Comparison of ENCODE assay signal across 11 cellular contexts in genomic region chr16:3190949-3191353, GRCh38. TPM values are rescaled to one million over a fixed set of nuclear protein-coding genes. Genes with fewer than 3 reads are reported as not detected.
DNase-seq lines count a peak whose midpoint lies in the region; ATAC-seq, FAIRE-seq and TF ChIP-seq lines count a peak whose summit lies in the region.
"Had no signal": no experiment of that assay in that cellular context is flagged by ENCODE, and none has a peak within 500 bp of the region (broad histone marks: within the 10 kb centered on the region; RNA-seq: fewer than 3 reads in every experiment).

No MANE protein-coding gene starts in this region.

- H3K4me2 ChIP-seq in K562 (ENCODE audit: insufficient read depth, low read length), result peak overlapping the region; percentile 99

- no peaks in the 10 kb centered on the region for H3K9me1 ChIP-seq in K562 (ENCODE audit: control insufficient read depth, insufficient read depth, low read length)

- no TSS peak for BruUV-seq in K562 (replicated peaks; lab: Mats Ljungman, UMichigan)

- peak overlapping the region in 1 of 2 experiments; percentile 80; a peak in 1 of 4 replicates for H3K9ac ChIP-seq in K562 (ENCODE audit: insufficient read depth in 1 of 2, low read depth in 2 of 2, low read length in 2 of 2)

- H3K4me3 Mint-ChIP-seq in natural killer cell treated with Interleukin-12 subunit alpha and Interleukin-12 subunit beta and Interleukin-15 and Interleukin-18, amount 100 ng/mL, for 72 hours, result peak overlapping the region; percentile 63

- intact Hi-C loops in K562 (cut with micrococcal nuclease), result no loop called here

- no peak for TF ChIP-seq CTCF in K562 (IDR thresholded peaks at IDR 0.05 in 2 of 3, conservative IDR thresholded peaks at IDR 0.05 in 1 of 3; ENCODE audit: insufficient read depth in 2 of 3, low read depth in 1 of 3, low read length in 3 of 3)

- WGBS in K562 (ENCODE audit: insufficient coverage, low coverage, missing lambda C conversion rate), result 7% methylated on average over 16 of the region's 16 CpGs

- H3K36me3 ChIP-seq in MG63 (no peaks in the 10 kb centered on the region), K562 (ENCODE audit: control insufficient read depth, insufficient read depth, low read length) (no peaks in the 10 kb centered on the region)
- H3K36me3 ChIP-seq: thoracic aorta had no signal

- no peak for TF ChIP-seq RAD21 in K562 (CRISPR knock-in tag; conservative IDR thresholded peaks at IDR 0.05 in 1 of 2, IDR thresholded peaks at IDR 0.05 in 1 of 2)

- peaks cover 26 to 67% of the 10 kb centered on the region in 2 experiments for H3K4me1 ChIP-seq in K562 (replicated peaks in 1 of 2; ENCODE audit: control insufficient read depth in 2 of 2, insufficient read depth in 2 of 2, low read length in 2 of 2)

- no peak for FAIRE-seq in K562 (lab: Jason Lieb, UNC)

- H3K27ac ChIP-seq in K562 (ENCODE audit: extremely low read depth, low read depth, low read length), result no peak overlapping the region
- H3K27ac ChIP-seq: thoracic aorta had no signal

- no peak for TF ChIP-seq EP300 in K562 (IDR thresholded peaks at IDR 0.05; ENCODE audit: low read length)

- in situ Hi-C loops in K562 (cut with MboI), result no loop called here

- peaks cover 6% of the 10 kb centered on the region; the same call in 1 of the 2 replicates for H3K27me3 ChIP-seq in MG63
- H3K27me3 ChIP-seq in K562 (ENCODE audit: control insufficient read depth in 2 of 2, insufficient read depth in 2 of 2, low read length in 2 of 2), result 0 out of 5 replicates have a peak, but pooled peaks cover 0 to 4% of the 10 kb centered on the region in 2 experiments

- no peak for TF ChIP-seq POLR2A in K562 (conservative IDR thresholded peaks at IDR 0.05)

- H3K9me3 ChIP-seq in MG63 (no peaks in the 10 kb centered on the region), K562 (replicated peaks; ENCODE audit: control insufficient read depth, insufficient read depth, low read depth, low read length) (no peaks in the 10 kb centered on the region)
- H3K9me3 ChIP-seq: thoracic aorta had no signal

- DNase-seq in ELR (ENCODE audit: low read depth) (peak; percentile 32), MG63 (no peak), K562 (ENCODE audit: extremely low read depth in 1 of 4, low spot score in 3 of 4) (peak in 1 of 4 experiments; percentile 50), NOMO-1 treated with dmso at 0.1 percent for 144 hours (lab: John Stamatoyannopoulos, UW; ENCODE audit: unreplicated experiment) (no peak), NCI-H2196 treated with DMSO at 0.1 percent for 48 hours (lab: John Stamatoyannopoulos, UW; ENCODE audit: unreplicated experiment) (no peak)
- DNase-seq in natural killer cell treated with Interleukin-12 subunit alpha and Interleukin-12 subunit beta and Interleukin-15 and Interleukin-18, amount 100 ng/mL, for 72 hours (ENCODE audit: low spot score), result no peak
- DNase-seq in activated effector memory CD4-positive, alpha-beta T cell treated with anti-CD3 and anti-CD28 coated beads, Interleukin-2, amount 50 U/mL, for 16 hours, result no peak
- DNase-seq: NCI-H2107 had no signal

- peaks cover 30 to 40% of the 10 kb centered on the region in 2 donors for H3K4me1 Mint-ChIP-seq in natural killer cell treated with Interleukin-12 subunit alpha and Interleukin-12 subunit beta and Interleukin-15 and Interleukin-18, amount 100 ng/mL, for 72 hours (ENCODE audit: low read depth in 2 of 2)

- peak overlapping the region; percentile 31 to 77 for H3K27ac Mint-ChIP-seq in natural killer cell treated with Interleukin-12 subunit alpha and Interleukin-12 subunit beta and Interleukin-15 and Interleukin-18, amount 100 ng/mL, for 72 hours

- CTCF ChIA-PET in K562 (lab: Yijun Ruan, JAX; ENCODE audit: low intra/inter-chr PET ratio), result no interaction called here

- H3K36me3 Mint-ChIP-seq in natural killer cell treated with Interleukin-12 subunit alpha and Interleukin-12 subunit beta and Interleukin-15 and Interleukin-18, amount 100 ng/mL, for 72 hours, result peaks cover 5% of the 10 kb centered on the region

- no peaks in the 10 kb centered on the region for H3K79me2 ChIP-seq in K562 (ENCODE audit: control insufficient read depth, insufficient read depth, low read length)

- H2AFZ ChIP-seq in K562 (ENCODE audit: low read depth, low read length), result peak overlapping the region; percentile 60

- POLR2A ChIA-PET in K562 (lab: Yijun Ruan, JAX), result interaction anchor here (0.6 to 1.1 kb wide), 6 partner anchors 8 to 395 kb away, joined by 3 to 4 read pairs (median 3); no protein-coding TSS in a partner anchor

- H3K27me3 Mint-ChIP-seq in natural killer cell treated with Interleukin-12 subunit alpha and Interleukin-12 subunit beta and Interleukin-15 and Interleukin-18, amount 100 ng/mL, for 72 hours, result peaks cover 42 to 57% of the 10 kb centered on the region in 2 donors

- H3K4me3 ChIP-seq in MG63, result peak overlapping the region; percentile 44
- H3K4me3 ChIP-seq in K562, result peak overlapping the region; percentile 55
- H3K4me3 ChIP-seq: thoracic aorta had no signal

- ATAC-seq in K562 (peak; percentile 18; the same call in 2 of the 3 replicates), GM21515 (IDR thresholded peaks at IDR 0.05; ENCODE audit: unreplicated experiment) (no peak)
- no peak for ATAC-seq in natural killer cell treated with Interleukin-12 subunit alpha and Interleukin-12 subunit beta and Interleukin-15 and Interleukin-18, amount 100 ng/mL, for 72 hours

- H3K9me3 Mint-ChIP-seq in natural killer cell treated with Interleukin-12 subunit alpha and Interleukin-12 subunit beta and Interleukin-15 and Interleukin-18, amount 100 ng/mL, for 72 hours, result no peaks in the 10 kb centered on the region

- H4K20me1 ChIP-seq in K562 (replicated peaks; ENCODE audit: control insufficient read depth, insufficient read depth, low read length), result no peaks in the 10 kb centered on the region

RNA-seq across cellular contexts. Expression of gene OR1F1, which starts 2.9 kb away (rescaled TPM):
- not detected in 2 replicates for total RNA-seq in MG63 (2014; rRNA removed; shearing (Covaris generic); ENCODE audit: low replicate concordance)
- 0.81 and 1.4 TPM in 2 replicates for total RNA-seq in K562 (2011; cell fraction: chromatin; rRNA removed; ENCODE audit: low replicate concordance)
- total RNA-seq in K562 (2011; cell fraction: nucleolus; rRNA removed), result 1.3 and 1.8 TPM in 2 replicates
- total RNA-seq in K562 (2011; cell fraction: nucleoplasm; rRNA removed), result 0.73 and 2.6 TPM in 2 replicates
- total RNA-seq in K562 (2014; rRNA removed) (0.45 TPM in 1 of 2 replicates, not detected in the other), K562 (2014; rRNA removed; fragmentation: Illumina TruSeq; extraction: Trizol) (0.15 and 0.54 TPM in 2 replicates), K562 (2015; rRNA removed; fragmentation: Illumina TruSeq; extraction: Trizol) (0.23 TPM in 1 of 2 replicates, not detected in the other), K562 (2021) (0.22 TPM in 1 of 2 replicates, not detected in the other)
- polyA plus RNA-seq in K562 (2011; rRNA removed) (0.46 TPM in 2 replicates), K562 (2014; fragmentation: Illumina TruSeq; extraction: Trizol) (0.30 and 0.61 TPM in 2 replicates), K562 (2014; fragmentation: Nextera tagmentation; extraction: Ambion mirVana) (not detected), K562 (2014; rRNA removed) (0.12 and 0.25 TPM in 2 replicates)
- polyA plus RNA-seq in K562 (2011; cell fraction: cytosol; rRNA removed), result 1.1 and 1.3 TPM in 2 replicates
- polyA plus RNA-seq in K562 (2011; cell fraction: nucleus; rRNA removed), result 0.57 and 1.0 TPM in 2 replicates
- 0.08 and 0.11 TPM in 2 replicates for polyA plus RNA-seq in K562 (2012)
- 0.84 and 2.9 TPM in 2 replicates for polyA minus RNA-seq in K562 (2011; rRNA and poly(A)+ RNA removed)
- 2.0 TPM in 1 of 2 replicates, not detected in the other for polyA minus RNA-seq in K562 (2011; cell fraction: cytosol; rRNA and poly(A)+ RNA removed)
- polyA minus RNA-seq in K562 (2011; cell fraction: nucleus; rRNA and poly(A)+ RNA removed), result 0.44 TPM in 1 of 2 replicates, not detected in the other
- not detected for total RNA-seq in natural killer cell treated with Interleukin-12 subunit alpha and Interleukin-12 subunit beta and Interleukin-15 and Interleukin-18, amount 100 ng/mL, for 72 hours
- total RNA-seq: skeletal muscle tissue, thoracic aorta had no signal

RNA-seq across cellular contexts. Expression of gene ZNF200, which starts 44.0 kb away (rescaled TPM):
- 3.4 and 5.8 TPM in 2 replicates for total RNA-seq in MG63 (2014; rRNA removed; shearing (Covaris generic); ENCODE audit: low replicate concordance)
- total RNA-seq in K562 (2011; cell fraction: chromatin; rRNA removed; ENCODE audit: low replicate concordance), result 21.1 and 31.6 TPM in 2 replicates
- 11.8 and 12.5 TPM in 2 replicates for total RNA-seq in K562 (2011; cell fraction: nucleolus; rRNA removed)
- 19.4 and 23.4 TPM in 2 replicates for total RNA-seq in K562 (2011; cell fraction: nucleoplasm; rRNA removed)
- total RNA-seq in K562 (2014; rRNA removed), result 11.2 and 11.8 TPM in 2 replicates
- 11.6 and 15.1 TPM in 2 replicates for total RNA-seq in K562 (2014; rRNA removed; fragmentation: Illumina TruSeq; extraction: Trizol)
- 12.1 and 14.5 TPM in 2 replicates for total RNA-seq in K562 (2015; rRNA removed; fragmentation: Illumina TruSeq; extraction: Trizol)
- 9.6 and 11.5 TPM in 2 replicates for total RNA-seq in K562 (2021)
- polyA plus RNA-seq in K562 (2011; rRNA removed), result 5.3 and 6.0 TPM in 2 replicates
- 2.3 and 3.2 TPM in 2 replicates for polyA plus RNA-seq in K562 (2011; cell fraction: cytosol; rRNA removed)
- polyA plus RNA-seq in K562 (2011; cell fraction: nucleus; rRNA removed), result 10.2 and 11.2 TPM in 2 replicates
- polyA plus RNA-seq in K562 (2012), result 7.0 and 8.5 TPM in 2 replicates
- 9.2 and 11.0 TPM in 2 replicates for polyA plus RNA-seq in K562 (2014; fragmentation: Illumina TruSeq; extraction: Trizol)
- polyA plus RNA-seq in K562 (2014; fragmentation: Nextera tagmentation; extraction: Ambion mirVana), result 1 to 10 TPM; 4.8 to 6.6 TPM
- 8.4 and 9.8 TPM in 2 replicates for polyA plus RNA-seq in K562 (2014; rRNA removed)
- polyA minus RNA-seq in K562 (2011; rRNA and poly(A)+ RNA removed), result 9.5 and 11.7 TPM in 2 replicates
- 4.2 and 5.6 TPM in 2 replicates for polyA minus RNA-seq in K562 (2011; cell fraction: cytosol; rRNA and poly(A)+ RNA removed)
- 7.8 and 11.9 TPM in 2 replicates for polyA minus RNA-seq in K562 (2011; cell fraction: nucleus; rRNA and poly(A)+ RNA removed)
- total RNA-seq in natural killer cell treated with Interleukin-12 subunit alpha and Interleukin-12 subunit beta and Interleukin-15 and Interleukin-18, amount 100 ng/mL, for 72 hours, result 10 to 100 TPM; 16.6 to 18.9 TPM

RNA-seq across cellular contexts. Expression of gene ZNF213, which starts 56.1 kb away (rescaled TPM):
- total RNA-seq in MG63 (2014; rRNA removed; shearing (Covaris generic); ENCODE audit: low replicate concordance), result 2.8 and 11.9 TPM in 2 replicates
- 3.3 and 8.4 TPM in 2 replicates for total RNA-seq in K562 (2011; cell fraction: chromatin; rRNA removed; ENCODE audit: low replicate concordance)
- 6.6 and 7.7 TPM in 2 replicates for total RNA-seq in K562 (2011; cell fraction: nucleolus; rRNA removed)
- total RNA-seq in K562 (2011; cell fraction: nucleoplasm; rRNA removed), result 4.5 and 4.7 TPM in 2 replicates
- total RNA-seq in K562 (2014; rRNA removed), result 2.7 and 3.2 TPM in 2 replicates
- 0.61 and 0.84 TPM in 2 replicates for total RNA-seq in K562 (2014; rRNA removed; fragmentation: Illumina TruSeq; extraction: Trizol)
- total RNA-seq in K562 (2015; rRNA removed; fragmentation: Illumina TruSeq; extraction: Trizol), result 1.8 and 2.1 TPM in 2 replicates
- 9.3 and 10.0 TPM in 2 replicates for total RNA-seq in K562 (2021)
- polyA plus RNA-seq in K562 (2011; rRNA removed), result 0.74 and 1.2 TPM in 2 replicates
- 0.93 and 2.0 TPM in 2 replicates for polyA plus RNA-seq in K562 (2011; cell fraction: cytosol; rRNA removed)
- polyA plus RNA-seq in K562 (2011; cell fraction: nucleus; rRNA removed), result 3.5 and 6.9 TPM in 2 replicates
- polyA plus RNA-seq in K562 (2012), result 6.1 and 13.6 TPM in 2 replicates
- polyA plus RNA-seq in K562 (2014; fragmentation: Illumina TruSeq; extraction: Trizol), result 1.8 and 5.0 TPM in 2 replicates
- under 1 TPM; 0.49 to 0.62 TPM for polyA plus RNA-seq in K562 (2014; fragmentation: Nextera tagmentation; extraction: Ambion mirVana)
- polyA plus RNA-seq in K562 (2014; rRNA removed), result 3.1 and 3.2 TPM in 2 replicates
- polyA minus RNA-seq in K562 (2011; rRNA and poly(A)+ RNA removed), result 0.88 and 0.99 TPM in 2 replicates
- polyA minus RNA-seq in K562 (2011; cell fraction: cytosol; rRNA and poly(A)+ RNA removed), result 3.6 and 7.0 TPM in 2 replicates
- polyA minus RNA-seq in K562 (2011; cell fraction: nucleus; rRNA and poly(A)+ RNA removed), result 3.0 and 3.4 TPM in 2 replicates
- total RNA-seq in natural killer cell treated with Interleukin-12 subunit alpha and Interleukin-12 subunit beta and Interleukin-15 and Interleukin-18, amount 100 ng/mL, for 72 hours, result 10 to 100 TPM in 1 of 2 donors, 1 to 10 TPM in 1; 8.5 to 11.6 TPM
